ENCODE assay signal across 8 cellular contexts in genomic region chr1:205228052-205228451, GRCh38. TPM values are rescaled to one million over a fixed set of nuclear protein-coding genes. Genes with fewer than 3 reads are reported as not detected.
DNase-seq lines count a peak whose midpoint lies in the region; ATAC-seq and TF ChIP-seq lines count a peak whose summit lies in the region.

No MANE protein-coding gene starts in this region.

- DNase-seq in stimulated activated CD4-positive, alpha-beta T cell treated with anti-CD3 and anti-CD28 coated beads, Interleukin-15, amount 100 ng/mL, for 24 hours: peak; percentile 26
- no peak for DNase-seq in stimulated activated CD4-positive, alpha-beta T cell treated with anti-CD3 and anti-CD28 coated beads, Interleukin-2, amount 100 ng/mL, for 24 hours
- DNase-seq in right cardiac atrium: peak in 1 of 3 donors; percentile 63
- DNase-seq in stimulated activated effector memory CD8-positive, alpha-beta T cell treated with anti-CD3 and anti-CD28 coated beads, Interleukin-12 subunit alpha, Interleukin-12 subunit beta, amount 100 ng/mL, for 72 hours (ENCODE audit: low spot score in 2 of 2): no peak
- DNase-seq in NCI-H1694 treated with DMSO at 0.1 percent for 48 hours (lab: John Stamatoyannopoulos, UW): no peak
- no peak for DNase-seq in central memory CD4-positive, alpha-beta T cell
- no peak for DNase-seq in anterior cingulate cortex (lab: John Stamatoyannopoulos, UW)

- peak overlapping the region; percentile 59 for H3K27ac Mint-ChIP-seq in stimulated activated effector memory CD8-positive, alpha-beta T cell treated with anti-CD3 and anti-CD28 coated beads, Interleukin-12 subunit alpha, Interleukin-12 subunit beta, amount 100 ng/mL, for 72 hours

- intact Hi-C loops in right cardiac atrium (cut with DNase I): no loop called here

- no peak overlapping the region for H3K27ac ChIP-seq in right cardiac atrium (ENCODE audit: low read length)

- no peaks in the 10 kb centered on the region for H3K9me3 ChIP-seq in right cardiac atrium (ENCODE audit: control insufficient read depth, low read length)

- H3K4me1 ChIP-seq in right cardiac atrium (ENCODE audit: control insufficient read depth, insufficient read depth, low read length): peaks cover 4% of the 10 kb centered on the region

- H3K27me3 ChIP-seq in right cardiac atrium (ENCODE audit: control insufficient read depth, insufficient read depth): no peaks in the 10 kb centered on the region

- H3K4me3 Mint-ChIP-seq in stimulated activated effector memory CD8-positive, alpha-beta T cell treated with anti-CD3 and anti-CD28 coated beads, Interleukin-12 subunit alpha, Interleukin-12 subunit beta, amount 100 ng/mL, for 72 hours: peak overlapping the region; percentile 93

- H3K9me3 Mint-ChIP-seq in stimulated activated effector memory CD8-positive, alpha-beta T cell treated with anti-CD3 and anti-CD28 coated beads, Interleukin-12 subunit alpha, Interleukin-12 subunit beta, amount 100 ng/mL, for 72 hours: no peaks in the 10 kb centered on the region

- peak overlapping the region; percentile 69 for H3K4me3 ChIP-seq in WI38 (ENCODE audit: low read depth, low read length)
- peak overlapping the region; percentile 80 for H3K4me3 ChIP-seq in right cardiac atrium (ENCODE audit: low read length)

- no peak for TF ChIP-seq CTCF in WI38 (IDR thresholded peaks at IDR 0.05; ENCODE audit: low read depth, low read length)

- 0% methylated on average over 30 of the region's 30 CpGs for WGBS in right cardiac atrium

- H3K36me3 Mint-ChIP-seq in stimulated activated effector memory CD8-positive, alpha-beta T cell treated with anti-CD3 and anti-CD28 coated beads, Interleukin-12 subunit alpha, Interleukin-12 subunit beta, amount 100 ng/mL, for 72 hours: peaks cover 10% of the 10 kb centered on the region

- ATAC-seq in right cardiac atrium: peak; percentile 7 to 23
- ATAC-seq in stimulated activated effector memory CD8-positive, alpha-beta T cell treated with anti-CD3 and anti-CD28 coated beads, Interleukin-12 subunit alpha, Interleukin-12 subunit beta, amount 100 ng/mL, for 72 hours: peak; percentile 43

- H3K4me1 Mint-ChIP-seq in stimulated activated effector memory CD8-positive, alpha-beta T cell treated with anti-CD3 and anti-CD28 coated beads, Interleukin-12 subunit alpha, Interleukin-12 subunit beta, amount 100 ng/mL, for 72 hours: peaks cover 49% of the 10 kb centered on the region

RNA-seq across cellular contexts. Expression of gene TMCC2, which starts 0.3 kb away (rescaled TPM):
- total RNA-seq in right cardiac atrium: 10 to 100 TPM in 3 of 4 donors, 1 to 10 TPM in 1; 6.5 to 15.9 (median 13.2) TPM
- polyA plus RNA-seq in right cardiac atrium: 15.7 TPM

RNA-seq across cellular contexts. Expression of gene DSTYK, which starts 16.6 kb away (rescaled TPM):
- total RNA-seq in right cardiac atrium: 10 to 100 TPM in 1 of 4 donors, 1 to 10 TPM in 3; 7.9 to 10.1 (median 8.6) TPM
- 4.9 TPM for polyA plus RNA-seq in right cardiac atrium
